8 cellular contexts compared by ENCODE assay signal in genomic region chr7:2886900-2887299, GRCh38. TPM values are rescaled to one million over a fixed set of nuclear protein-coding genes. Genes with fewer than 3 reads are reported as not detected.
A peak's percentile ranks its signal among the peaks of the same experiment; 100 is the strongest.
DNase-seq lines count a peak whose midpoint lies in the region; ATAC-seq and TF ChIP-seq lines count a peak whose summit lies in the region.

No MANE protein-coding gene starts in this region.

- H3K4me3 ChIP-seq in Panc1 (ENCODE audit: low read depth in 2 of 2, low read length in 2 of 2): no peak overlapping the region

- peaks cover 11% of the 10 kb centered on the region for H3K27me3 Mint-ChIP-seq in activated naive CD4-positive, alpha-beta T cell treated with anti-CD3 and anti-CD28 coated beads, Interleukin-2, amount 10 ng/mL, durations not matched to agents 7 days and 5 days

- CTCF ChIA-PET in Panc1 (lab: Charles Lee): interaction anchor here (0.7 to 1.3 kb wide), 5 partner anchors 16 to 181 kb away, joined by 3 to 8 read pairs (median 5); no protein-coding TSS in a partner anchor
- CTCF ChIA-PET in activated naive CD4-positive, alpha-beta T cell treated with anti-CD3 and anti-CD28 coated beads, Interleukin-2, amount 10 ng/mL, durations not matched to agents 7 days and 5 days (lab: Charles Lee): interaction anchor here (0.9 to 2.2 kb wide), 8 partner anchors 92 to 273 kb away, joined by 3 to 9 read pairs (median 4); no protein-coding TSS in a partner anchor

- H3K9me3 Mint-ChIP-seq in activated naive CD4-positive, alpha-beta T cell treated with anti-CD3 and anti-CD28 coated beads, Interleukin-2, amount 10 ng/mL, durations not matched to agents 7 days and 5 days: no peaks in the 10 kb centered on the region

- H3K27ac ChIP-seq in Panc1 (ENCODE audit: low read length): no peak overlapping the region

- intact Hi-C loops in Panc1 (cut with micrococcal nuclease; ENCODE audit: unreplicated experiment): loop anchor here (5.0 to 10.0 kb wide), 2 partner anchors 265 to 408 kb away; no protein-coding TSS in a partner anchor

- H3K36me3 ChIP-seq in Panc1 (ENCODE audit: control insufficient read depth, insufficient read depth, low read length): no peaks in the 10 kb centered on the region

- H3K36me3 Mint-ChIP-seq in activated naive CD4-positive, alpha-beta T cell treated with anti-CD3 and anti-CD28 coated beads, Interleukin-2, amount 10 ng/mL, durations not matched to agents 7 days and 5 days: no peaks in the 10 kb centered on the region

- DNase-seq in NCI-H524 (lab: John Stamatoyannopoulos, UW) (peak; percentile 16 to 69), NCI-H524 treated with DMSO at 0.1 percent for 48 hours (lab: John Stamatoyannopoulos, UW) (no peak), LHCN-M2 (ENCODE audit: low read depth) (peak; percentile 89), Panc1 (ENCODE audit: low read depth, low spot score) (peak; percentile 47), glomerular visceral epithelial cell (ENCODE audit: extremely low spot score) (peak; percentile 65), pulmonary artery endothelial cell (ENCODE audit: low read depth, low spot score) (peak; percentile 56), mesenteric fat pad (ENCODE audit: low spot score) (no peak)
- DNase-seq in activated naive CD4-positive, alpha-beta T cell treated with anti-CD3 and anti-CD28 coated beads, Interleukin-2, amount 10 ng/mL, durations not matched to agents 7 days and 5 days: peak; percentile 75

- peaks cover 3% of the 10 kb centered on the region for H3K4me1 Mint-ChIP-seq in activated naive CD4-positive, alpha-beta T cell treated with anti-CD3 and anti-CD28 coated beads, Interleukin-2, amount 10 ng/mL, durations not matched to agents 7 days and 5 days

- H3K27ac Mint-ChIP-seq in activated naive CD4-positive, alpha-beta T cell treated with anti-CD3 and anti-CD28 coated beads, Interleukin-2, amount 10 ng/mL, durations not matched to agents 7 days and 5 days: no peak overlapping the region

- in situ Hi-C loops in Panc1 (cut with HindIII; ENCODE audit: low pct_unique_long_range_greater_than_20kb, low sequenced_read_pairs): no loop called here

- H3K9me3 ChIP-seq in Panc1 (ENCODE audit: control insufficient read depth, insufficient read depth, low read depth, low read length): no peaks in the 10 kb centered on the region

- POLR2A ChIA-PET in Panc1 (lab: Charles Lee): no interaction called here

- peak; percentile 89 for ATAC-seq in Panc1

- H3K27me3 ChIP-seq in Panc1 (ENCODE audit: control insufficient read depth, insufficient read depth, low read length): no peaks in the 10 kb centered on the region

- H3K4me1 ChIP-seq in Panc1 (ENCODE audit: control insufficient read depth, insufficient read depth, low read length): peaks cover 18% of the 10 kb centered on the region

- TF ChIP-seq CTCF in Panc1 (IDR thresholded peaks at IDR 0.05): peak; percentile 99

- no TSS peak for BruUV-seq in Panc1 (replicated peaks; lab: Mats Ljungman, UMichigan)

- no peak overlapping the region for H3K4me3 Mint-ChIP-seq in activated naive CD4-positive, alpha-beta T cell treated with anti-CD3 and anti-CD28 coated beads, Interleukin-2, amount 10 ng/mL, durations not matched to agents 7 days and 5 days

RNA-seq across cellular contexts. Expression of gene GNA12, which starts 42.8 kb away (rescaled TPM):
- 15.1 and 20.6 TPM in 2 replicates for total RNA-seq in LHCN-M2 (2014; rRNA removed)
- polyA plus RNA-seq in LHCN-M2 (2012): 58.1 TPM
- total RNA-seq in Panc1 (2021; ENCODE audit: unreplicated experiment): 139 TPM
- polyA plus RNA-seq in Panc1 (2012; ENCODE audit: insufficient read length): 170 TPM
- total RNA-seq in pulmonary artery endothelial cell: 20.4 and 31.0 TPM in 2 replicates
- total RNA-seq in mesenteric fat pad: 70.1 TPM

Comparison
In these comparisons a context has a peak if more than half of its experiments do, and no peak if none do; other contexts are left out.
1. DNase-seq: peak in NCI-H524 (2 of 2), LHCN-M2 (single experiment), Panc1 (single experiment), activated naive CD4-positive, alpha-beta T cell treated with anti-CD3 and anti-CD28 coated beads, Interleukin-2, amount 10 ng/mL, durations not matched to agents 7 days and 5 days (single experiment), glomerular visceral epithelial cell (single experiment) and pulmonary artery endothelial cell (single experiment); none in NCI-H524 treated with DMSO at 0.1 percent for 48 hours (single experiment) and mesenteric fat pad (single experiment).